ENCODE assay signal across 8 cellular contexts in the genomic region with DNA sequence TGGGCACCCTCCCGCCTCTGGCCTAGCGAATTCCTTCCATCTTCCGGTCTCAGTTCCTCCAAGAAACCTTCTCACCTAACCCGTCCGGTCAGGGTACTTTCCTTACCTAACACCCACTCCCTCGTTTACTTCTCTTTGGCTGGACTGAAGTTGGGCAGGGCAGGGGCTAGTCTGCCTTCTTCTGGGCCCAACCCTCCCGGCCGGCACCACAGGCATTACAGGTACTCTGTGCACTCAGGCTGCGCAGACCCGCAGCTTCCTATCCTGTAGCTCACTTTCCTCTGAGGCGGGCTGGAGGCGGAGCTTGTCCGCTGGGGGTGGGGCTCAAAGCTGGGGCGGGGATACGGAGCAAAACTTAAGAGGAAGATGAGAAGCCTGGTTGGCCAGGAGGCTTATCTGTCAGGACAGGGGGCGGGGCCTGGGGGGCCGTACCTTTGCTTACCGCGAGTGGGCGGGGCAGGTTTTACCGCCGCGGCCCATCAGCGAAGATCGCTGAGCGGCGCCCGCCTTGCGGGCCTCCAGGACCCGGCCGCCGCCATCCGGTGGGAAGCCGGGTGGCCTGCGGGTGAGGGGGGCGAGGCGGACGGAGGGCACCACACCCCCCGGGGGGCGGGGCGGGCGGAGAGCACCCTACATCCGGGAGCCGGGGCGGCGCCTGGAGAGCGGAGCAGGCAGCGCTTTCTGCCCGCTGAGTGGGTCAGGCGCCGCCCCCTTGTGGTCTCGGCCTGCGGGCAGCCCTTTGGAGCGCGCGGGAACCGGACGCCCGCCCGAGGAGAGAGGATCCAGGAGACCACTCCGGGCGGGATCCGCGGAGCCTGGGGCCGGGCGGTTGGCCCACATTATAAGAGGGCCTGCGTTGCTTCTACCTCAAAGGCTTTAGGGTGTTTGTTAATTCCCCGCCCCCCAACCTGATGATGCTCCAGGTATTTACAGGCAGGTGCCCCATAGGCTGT. TPM values are rescaled to one million over a fixed set of nuclear protein-coding genes. Genes with fewer than 3 reads are reported as not detected.
DNase-seq lines count a peak whose midpoint lies in the region; ATAC-seq and TF ChIP-seq lines count a peak whose summit lies in the region.

No MANE protein-coding gene starts in this region.

- peak overlapping the region; percentile 91 for H3K4me3 Mint-ChIP-seq in activated T-helper 17 cell treated with anti-CD3 and anti-CD28 coated beads, Interleukin-2, amount 50 U/mL, for 72 hours
- H3K4me3 Mint-ChIP-seq in natural killer cell: peak overlapping the region; percentile 93

- peak; percentile 94 for ATAC-seq in activated T-helper 17 cell treated with anti-CD3 and anti-CD28 coated beads, Interleukin-2, amount 50 U/mL, for 72 hours (replicated peaks)
- peak; percentile 90 to 98 (median 93) for ATAC-seq in natural killer cell

- no peaks in the 10 kb centered on the region for H3K36me3 ChIP-seq in GM23248 (ENCODE audit: low read depth)

- peaks cover 7% of the 10 kb centered on the region for H3K9me3 Mint-ChIP-seq in activated T-helper 17 cell treated with anti-CD3 and anti-CD28 coated beads, Interleukin-2, amount 50 U/mL, for 72 hours
- no peaks in the 10 kb centered on the region for H3K9me3 Mint-ChIP-seq in natural killer cell

- no peaks in the 10 kb centered on the region for H3K79me2 ChIP-seq in GM23248 (ENCODE audit: insufficient read depth)

- H3K27ac Mint-ChIP-seq in activated T-helper 17 cell treated with anti-CD3 and anti-CD28 coated beads, Interleukin-2, amount 50 U/mL, for 72 hours: peak overlapping the region; percentile 93
- peak overlapping the region; percentile 80 to 81 for H3K27ac Mint-ChIP-seq in natural killer cell

- peak; percentile 2 for TF ChIP-seq CTCF in fibroblast of pulmonary artery (IDR thresholded peaks at IDR 0.05; ENCODE audit: low read length, missing control alignments)
- no peak for TF ChIP-seq CTCF in natural killer cell (IDR thresholded peaks at IDR 0.05)

- no peaks in the 10 kb centered on the region for H3K4me1 ChIP-seq in GM23248 (ENCODE audit: insufficient read depth)

- H3K9me2 ChIP-seq in GM23248 (ENCODE audit: insufficient read depth): no peaks in the 10 kb centered on the region

- H4K20me1 ChIP-seq in GM23248 (ENCODE audit: insufficient read depth): no peaks in the 10 kb centered on the region

- in situ Hi-C loops in GM23248 (cut with MboI): no loop called here

- H3K27me3 ChIP-seq in GM23248 (replicated peaks; ENCODE audit: insufficient read depth): no peaks in the 10 kb centered on the region

- peak overlapping the region; percentile 89 for H3K4me2 ChIP-seq in GM23248 (ENCODE audit: unreplicated experiment)

- no peaks in the 10 kb centered on the region for H3F3A ChIP-seq in GM23248 (ENCODE audit: insufficient read depth)

- peaks cover 10% of the 10 kb centered on the region for H3K4me1 Mint-ChIP-seq in activated T-helper 17 cell treated with anti-CD3 and anti-CD28 coated beads, Interleukin-2, amount 50 U/mL, for 72 hours
- peaks cover 9 to 11% of the 10 kb centered on the region in 2 donors for H3K4me1 Mint-ChIP-seq in natural killer cell

- DNase-seq in Daoy (ENCODE audit: low read depth) (peak; percentile 97), GM23248 (peak; percentile 97), LHCN-M2 (ENCODE audit: low read depth) (peak; percentile 23), RPMI7951 (ENCODE audit: low read depth) (peak; percentile 87), fibroblast of pulmonary artery (ENCODE audit: low read depth) (peak; percentile 84), natural killer cell (peak; percentile 92)
- DNase-seq in stimulated activated naive CD4-positive, alpha-beta T cell (lab: John Stamatoyannopoulos, UW): peak; percentile 96 to 99 (median 97)

- WGBS in GM23248 (ENCODE audit: low coverage in 1 of 2, low lambda C conversion rate in 2 of 2, missing lambda C conversion rate in 2 of 2), 2 experiments: 2% methylated on average over 42 to 49 of the region's 68 CpGs

- H3K27ac ChIP-seq in GM23248: no peak overlapping the region

- peak overlapping the region; percentile 68 for H3K9ac ChIP-seq in GM23248

- peak overlapping the region; percentile 80 for H3K4me3 ChIP-seq in GM23248
- H3K4me3 ChIP-seq in fibroblast of pulmonary artery (replicated peaks; ENCODE audit: low read depth, low read length): peak overlapping the region; percentile 44

- intact Hi-C loops in natural killer cell (cut with micrococcal nuclease): no loop called here

- H2AFZ ChIP-seq in GM23248: peak overlapping the region; percentile 95

- H3K36me3 Mint-ChIP-seq in activated T-helper 17 cell treated with anti-CD3 and anti-CD28 coated beads, Interleukin-2, amount 50 U/mL, for 72 hours (ENCODE audit: low read depth): peaks cover 5% of the 10 kb centered on the region
- no peaks in the 10 kb centered on the region for H3K36me3 Mint-ChIP-seq in natural killer cell

- no peaks in the 10 kb centered on the region for H3K9me3 ChIP-seq in GM23248 (ENCODE audit: low read depth)

- no peaks in the 10 kb centered on the region for H3K27me3 Mint-ChIP-seq in activated T-helper 17 cell treated with anti-CD3 and anti-CD28 coated beads, Interleukin-2, amount 50 U/mL, for 72 hours
- H3K27me3 Mint-ChIP-seq in natural killer cell (ENCODE audit: low read depth in 2 of 2): no peaks in the 10 kb centered on the region

RNA-seq across cellular contexts. Expression of a gene that starts 31.9 kb away (rescaled TPM):
- total RNA-seq in Daoy (2014; rRNA removed; shearing (Covaris generic)): 0.17 TPM in 1 of 2 replicates, not detected in the other
- not detected in 2 replicates for total RNA-seq in GM23248 (2014; rRNA removed; shearing (Covaris generic))
- polyA plus RNA-seq in GM23248 (2016; fragmentation: Nextera tagmentation; extraction: Ambion mirVana): not detected in 2 replicates
- not detected in 2 replicates for total RNA-seq in LHCN-M2 (2014; rRNA removed)
- polyA plus RNA-seq in LHCN-M2 (2012): not detected
- total RNA-seq in RPMI7951 (2014; rRNA removed; shearing (Covaris generic)): not detected in 2 replicates
- total RNA-seq in activated T-helper 17 cell treated with anti-CD3 and anti-CD28 coated beads, Interleukin-2, amount 50 U/mL, for 72 hours: under 1 TPM in 1 of 2 donors, not detected in 1; 0.21 TPM
- not detected for total RNA-seq in natural killer cell

Comparison
In these comparisons a context has a peak if more than half of its experiments do, and no peak if none do; other contexts are left out.
1. DNase-seq: peak in every context shown above with its lines; median percentile 97 in Daoy; 97 in GM23248; 97 in stimulated activated naive CD4-positive, alpha-beta T cell; 92 in natural killer cell; 87 in RPMI7951; 84 in fibroblast of pulmonary artery; 23 in LHCN-M2.